1 cellular context compared by ENCODE assay signal in the genomic region with DNA sequence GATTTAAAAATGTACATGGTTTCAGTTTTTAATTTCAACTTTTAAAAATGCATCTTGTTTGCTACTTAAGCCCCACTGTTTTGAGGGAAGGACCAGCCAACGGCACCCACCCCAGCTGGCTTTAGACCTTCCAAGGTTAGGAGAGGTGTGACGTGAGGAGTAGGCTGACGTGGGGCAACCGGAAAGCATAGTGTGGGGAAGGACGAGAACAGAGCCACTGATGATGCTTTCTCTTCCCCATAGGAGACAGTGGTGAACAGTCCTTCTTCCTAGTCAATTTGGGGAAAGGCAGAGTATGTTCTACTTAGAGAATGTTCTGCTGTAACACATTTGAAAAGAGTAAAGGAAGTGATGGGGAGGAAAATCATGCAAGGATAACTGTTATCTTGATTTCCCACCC.
TF ChIP-seq lines count a peak whose summit lies in the region.

No MANE protein-coding gene starts in this region.

TF ChIP-seq in GM23338, 12 proteins besides CTCF, POLR2A, EP300 and RAD21 (continued from another document):
- TF ChIP-seq, protein P1, sequence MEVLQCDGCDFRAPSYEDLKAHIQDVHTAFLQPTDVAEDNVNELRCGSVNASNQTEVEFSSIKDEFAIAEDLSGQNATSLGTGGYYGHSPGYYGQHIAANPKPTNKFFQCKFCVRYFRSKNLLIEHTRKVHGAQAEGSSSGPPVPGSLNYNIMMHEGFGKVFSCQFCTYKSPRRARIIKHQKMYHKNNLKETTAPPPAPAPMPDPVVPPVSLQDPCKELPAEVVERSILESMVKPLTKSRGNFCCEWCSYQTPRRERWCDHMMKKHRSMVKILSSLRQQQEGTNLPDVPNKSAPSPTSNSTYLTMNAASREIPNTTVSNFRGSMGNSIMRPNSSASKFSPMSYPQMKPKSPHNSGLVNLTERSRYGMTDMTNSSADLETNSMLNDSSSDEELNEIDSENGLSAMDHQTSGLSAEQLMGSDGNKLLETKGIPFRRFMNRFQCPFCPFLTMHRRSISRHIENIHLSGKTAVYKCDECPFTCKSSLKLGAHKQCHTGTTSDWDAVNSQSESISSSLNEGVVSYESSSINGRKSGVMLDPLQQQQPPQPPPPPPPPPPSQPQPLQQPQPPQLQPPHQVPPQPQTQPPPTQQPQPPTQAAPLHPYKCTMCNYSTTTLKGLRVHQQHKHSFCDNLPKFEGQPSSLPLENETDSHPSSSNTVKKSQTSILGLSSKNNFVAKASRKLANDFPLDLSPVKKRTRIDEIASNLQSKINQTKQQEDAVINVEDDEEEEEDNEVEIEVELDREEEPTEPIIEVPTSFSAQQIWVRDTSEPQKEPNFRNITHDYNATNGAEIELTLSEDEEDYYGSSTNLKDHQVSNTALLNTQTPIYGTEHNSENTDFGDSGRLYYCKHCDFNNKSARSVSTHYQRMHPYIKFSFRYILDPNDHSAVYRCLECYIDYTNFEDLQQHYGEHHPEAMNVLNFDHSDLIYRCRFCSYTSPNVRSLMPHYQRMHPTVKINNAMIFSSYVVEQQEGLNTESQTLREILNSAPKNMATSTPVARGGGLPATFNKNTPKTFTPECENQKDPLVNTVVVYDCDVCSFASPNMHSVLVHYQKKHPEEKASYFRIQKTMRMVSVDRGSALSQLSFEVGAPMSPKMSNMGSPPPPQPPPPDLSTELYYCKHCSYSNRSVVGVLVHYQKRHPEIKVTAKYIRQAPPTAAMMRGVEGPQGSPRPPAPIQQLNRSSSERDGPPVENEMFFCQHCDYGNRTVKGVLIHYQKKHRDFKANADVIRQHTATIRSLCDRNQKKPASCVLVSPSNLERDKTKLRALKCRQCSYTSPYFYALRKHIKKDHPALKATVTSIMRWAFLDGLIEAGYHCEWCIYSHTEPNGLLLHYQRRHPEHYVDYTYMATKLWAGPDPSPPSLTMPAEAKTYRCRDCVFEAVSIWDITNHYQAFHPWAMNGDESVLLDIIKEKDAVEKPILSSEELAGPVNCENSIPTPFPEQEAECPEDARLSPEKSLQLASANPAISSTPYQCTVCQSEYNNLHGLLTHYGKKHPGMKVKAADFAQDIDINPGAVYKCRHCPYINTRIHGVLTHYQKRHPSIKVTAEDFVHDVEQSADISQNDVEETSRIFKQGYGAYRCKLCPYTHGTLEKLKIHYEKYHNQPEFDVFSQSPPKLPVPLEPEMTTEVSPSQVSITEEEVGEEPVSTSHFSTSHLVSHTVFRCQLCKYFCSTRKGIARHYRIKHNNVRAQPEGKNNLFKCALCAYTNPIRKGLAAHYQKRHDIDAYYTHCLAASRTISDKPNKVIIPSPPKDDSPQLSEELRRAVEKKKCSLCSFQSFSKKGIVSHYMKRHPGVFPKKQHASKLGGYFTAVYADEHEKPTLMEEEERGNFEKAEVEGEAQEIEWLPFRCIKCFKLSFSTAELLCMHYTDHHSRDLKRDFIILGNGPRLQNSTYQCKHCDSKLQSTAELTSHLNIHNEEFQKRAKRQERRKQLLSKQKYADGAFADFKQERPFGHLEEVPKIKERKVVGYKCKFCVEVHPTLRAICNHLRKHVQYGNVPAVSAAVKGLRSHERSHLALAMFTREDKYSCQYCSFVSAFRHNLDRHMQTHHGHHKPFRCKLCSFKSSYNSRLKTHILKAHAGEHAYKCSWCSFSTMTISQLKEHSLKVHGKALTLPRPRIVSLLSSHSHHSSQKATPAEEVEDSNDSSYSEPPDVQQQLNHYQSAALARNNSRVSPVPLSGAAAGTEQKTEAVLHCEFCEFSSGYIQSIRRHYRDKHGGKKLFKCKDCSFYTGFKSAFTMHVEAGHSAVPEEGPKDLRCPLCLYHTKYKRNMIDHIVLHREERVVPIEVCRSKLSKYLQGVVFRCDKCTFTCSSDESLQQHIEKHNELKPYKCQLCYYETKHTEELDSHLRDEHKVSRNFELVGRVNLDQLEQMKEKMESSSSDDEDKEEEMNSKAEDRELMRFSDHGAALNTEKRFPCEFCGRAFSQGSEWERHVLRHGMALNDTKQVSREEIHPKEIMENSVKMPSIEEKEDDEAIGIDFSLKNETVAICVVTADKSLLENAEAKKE (CRISPR knock-in tag; IDR thresholded peaks at IDR 0.05): no peak
- no peak for TF ChIP-seq EZH2 (IDR thresholded peaks at IDR 0.05; ENCODE audit: low read depth, unreplicated experiment)
- no peak for TF ChIP-seq CREB1 (CRISPR knock-in tag; IDR thresholded peaks at IDR 0.05; ENCODE audit: low read depth)
- TF ChIP-seq NANOG (IDR thresholded peaks at IDR 0.05; ENCODE audit: borderline replicate concordance): no peak
- no peak for TF ChIP-seq ZNF331 (CRISPR knock-in tag; IDR thresholded peaks at IDR 0.05; ENCODE audit: low read depth)
- TF ChIP-seq STAT1 (IDR thresholded peaks at IDR 0.05; ENCODE audit: unreplicated experiment): no peak
